ENCODE assay signal across 1 cellular context in genomic region chr11:131328843-131329242, GRCh38.
TF ChIP-seq lines count a peak whose summit lies in the region.

No MANE protein-coding gene starts in this region.

TF ChIP-seq in GM23338, 12 proteins besides CTCF, POLR2A, EP300 and RAD21 (continued from another document):
- TF ChIP-seq ZNF462 (CRISPR knock-in tag; IDR thresholded peaks at IDR 0.05) (no peak), CREB1 (CRISPR knock-in tag; IDR thresholded peaks at IDR 0.05; ENCODE audit: low read depth) (no peak), REST (IDR thresholded peaks at IDR 0.05; ENCODE audit: unreplicated experiment) (no peak)
